In the genomic region with DNA sequence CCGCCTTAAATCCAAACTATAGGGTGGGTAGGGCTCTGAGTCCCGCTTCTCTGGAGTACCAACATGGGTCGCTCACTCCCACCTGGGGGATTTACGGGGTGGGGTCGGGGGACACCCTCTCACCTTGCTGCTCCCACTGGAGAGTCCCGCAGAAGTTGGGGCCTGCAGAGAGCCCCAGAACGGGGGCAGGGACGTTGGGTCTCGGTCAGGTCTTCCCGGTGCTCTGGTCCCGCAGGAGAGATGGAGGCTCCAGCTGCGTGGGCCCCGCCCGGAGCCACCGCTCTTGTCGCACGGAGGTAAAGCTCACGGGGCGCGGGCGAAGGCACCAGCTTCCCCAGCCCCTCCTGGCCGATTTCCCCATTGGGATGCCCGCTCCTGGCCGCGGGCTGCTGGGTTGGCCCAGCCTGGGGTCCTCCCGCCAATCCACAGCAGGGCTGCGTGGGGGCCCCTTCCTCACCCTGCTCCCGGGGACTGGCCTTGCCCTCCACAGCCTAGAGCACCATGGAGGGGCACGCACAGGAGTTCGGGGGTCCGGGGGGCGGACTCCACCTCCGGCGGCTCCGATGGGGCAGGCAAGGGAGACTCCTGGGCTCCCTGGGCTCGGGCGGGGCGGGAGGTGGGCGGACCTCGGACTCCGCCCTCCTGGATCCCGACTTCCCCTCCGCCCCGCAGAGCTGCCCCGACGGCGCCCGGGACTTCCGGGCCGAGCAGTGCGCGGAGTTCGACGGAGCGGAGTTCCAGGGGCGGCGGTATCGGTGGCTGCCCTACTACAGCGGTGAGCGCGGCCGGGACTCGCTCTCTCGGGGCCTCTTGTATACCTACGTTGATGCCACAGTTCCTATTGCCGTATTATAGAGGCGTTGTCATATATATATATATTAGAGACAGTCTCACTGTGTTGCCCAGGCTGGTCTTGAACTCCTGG, we compare ENCODE assay signal across 9 cellular contexts. TPM values are rescaled to one million over a fixed set of nuclear protein-coding genes. Genes with fewer than 3 reads are reported as not detected.
DNase-seq lines count a peak whose midpoint lies in the region; ATAC-seq and TF ChIP-seq lines count a peak whose summit lies in the region.
"Had no signal": no experiment of that assay in that cellular context is flagged by ENCODE, and none has a peak within 500 bp of the region (broad histone marks: within the 10 kb centered on the region; RNA-seq: fewer than 3 reads in every experiment).

No MANE protein-coding gene starts in this region.

- H3K27me3 ChIP-seq in GM06990 (replicated peaks; ENCODE audit: control insufficient read depth, insufficient read depth, low read length) (no peaks in the 10 kb centered on the region), Panc1 (ENCODE audit: control insufficient read depth, insufficient read depth, low read length) (no peaks in the 10 kb centered on the region), iPS-15b (ENCODE audit: control insufficient read depth, insufficient read depth, low read length) (peaks cover 2% of the 10 kb centered on the region)

- POLR2A ChIA-PET in Panc1 (lab: Charles Lee): interaction anchor here (0.6 kb wide), 1 partner anchor 18 kb away, joined by 3 read pairs; no protein-coding TSS in a partner anchor

- peak; percentile 85 for DNase-seq in GM06990 (ENCODE audit: extremely low read depth, insufficient read length)
- DNase-seq in Panc1 (ENCODE audit: low read depth, low spot score): no peak
- peak; percentile 46 for DNase-seq in stimulated activated CD4-positive, alpha-beta T cell treated with anti-CD3 and anti-CD28 coated beads, Interleukin-4, amount 100 ng/mL, for 1 hour
- DNase-seq in superior temporal gyrus (ENCODE audit: extremely low spot score): no peak
- no peak for DNase-seq in SK-N-DZ (ENCODE audit: low spot score)

- peaks cover 23% of the 10 kb centered on the region for H3K27me3 Mint-ChIP-seq in activated naive CD8-positive, alpha-beta T cell

- peaks cover 24% of the 10 kb centered on the region for H3K4me1 Mint-ChIP-seq in activated naive CD8-positive, alpha-beta T cell (ENCODE audit: low read depth)

- H3K4me1 ChIP-seq in Panc1 (ENCODE audit: control insufficient read depth, insufficient read depth, low read length) (peaks cover 5% of the 10 kb centered on the region; the same call in 1 of the 2 replicates), iPS-15b (ENCODE audit: control insufficient read depth, insufficient read depth, low read length) (peaks cover 9% of the 10 kb centered on the region)

- H3K9me3 ChIP-seq in Panc1 (ENCODE audit: control insufficient read depth, insufficient read depth, low read depth, low read length) (no peaks in the 10 kb centered on the region), iPS-15b (ENCODE audit: control insufficient read depth, insufficient read depth, low read length) (no peaks in the 10 kb centered on the region)

- in situ Hi-C loops in Panc1 (cut with HindIII; ENCODE audit: low pct_unique_long_range_greater_than_20kb, low sequenced_read_pairs): no loop called here

- ATAC-seq in HG02759 (IDR thresholded peaks at IDR 0.05; ENCODE audit: unreplicated experiment) (peak; percentile 63), Panc1 (peak; percentile 93)

- H3K27ac Mint-ChIP-seq in activated naive CD8-positive, alpha-beta T cell: no peak overlapping the region

- BruUV-seq in Panc1 (replicated peaks; lab: Mats Ljungman, UMichigan): no TSS peak

- CTCF ChIA-PET in Panc1 (lab: Charles Lee): interaction anchor here (0.6 kb wide), 1 partner anchor 265 kb away, joined by 3 read pairs; no protein-coding TSS in a partner anchor

- H3K36me3 ChIP-seq in GM06990 (ENCODE audit: control insufficient read depth, insufficient read depth, low read length) (peaks cover 2% of the 10 kb centered on the region), Panc1 (ENCODE audit: control insufficient read depth, insufficient read depth, low read length) (no peaks in the 10 kb centered on the region), iPS-15b (ENCODE audit: control insufficient read depth, insufficient read depth, low read length) (no peaks in the 10 kb centered on the region)

- no peaks in the 10 kb centered on the region for H3K9me3 Mint-ChIP-seq in activated naive CD8-positive, alpha-beta T cell (ENCODE audit: low read depth)

- peak overlapping the region; percentile 67 for H3K4me3 ChIP-seq in GM06990 (replicated peaks; ENCODE audit: low read depth, low read length)
- peak overlapping the region; percentile 53 to 64 for H3K4me3 ChIP-seq in Panc1 (ENCODE audit: low read depth in 2 of 2, low read length in 2 of 2)
- peak overlapping the region; percentile 55 for H3K4me3 ChIP-seq in iPS-15b (ENCODE audit: low read depth, low read length)

- H3K36me3 Mint-ChIP-seq in activated naive CD8-positive, alpha-beta T cell: no peaks in the 10 kb centered on the region

- TF ChIP-seq CTCF in GM06990 (IDR thresholded peaks at IDR 0.05; ENCODE audit: insufficient read depth, low read length, poor library complexity, severe bottlenecking) (no peak), Panc1 (IDR thresholded peaks at IDR 0.05) (no peak)

- H3K4me3 Mint-ChIP-seq in activated naive CD8-positive, alpha-beta T cell: peak overlapping the region; percentile 88

- intact Hi-C loops in Panc1 (cut with micrococcal nuclease; ENCODE audit: unreplicated experiment): no loop called here

- peak overlapping the region; percentile 69 for H3K27ac ChIP-seq in Panc1 (ENCODE audit: low read length)

- no peak overlapping the region for H3K9ac ChIP-seq in iPS-15b (ENCODE audit: low read depth, low read length)

RNA-seq across cellular contexts. Expression of a gene that starts 8.4 kb away (rescaled TPM):
- 22.2 TPM for total RNA-seq in Panc1 (2021; ENCODE audit: unreplicated experiment)
- polyA plus RNA-seq in Panc1 (2012; ENCODE audit: insufficient read length): 19.8 TPM
- 0.13 TPM in 1 of 2 replicates, not detected in the other for polyA plus RNA-seq in SK-N-DZ (2014; cell fraction: cytosol; rRNA removed)
- 0.44 and 0.53 TPM in 2 replicates for polyA plus RNA-seq in SK-N-DZ (2014; cell fraction: nucleus; rRNA removed)
- total RNA-seq: SK-MEL-5 had no signal

Comparison
In these comparisons a context has a peak if more than half of its experiments do, and no peak if none do; other contexts are left out.
1. DNase-seq: peak in GM06990 (single experiment) and stimulated activated CD4-positive, alpha-beta T cell treated with anti-CD3 and anti-CD28 coated beads, Interleukin-4, amount 100 ng/mL, for 1 hour (single experiment); none in Panc1 (single experiment), superior temporal gyrus (single experiment) and SK-N-DZ (single experiment).
2. Peak in every context shown above with its lines, with median percentiles within 50 percentile points of each other: H3K4me3 ChIP-seq.